Comparison of ENCODE assay signal across 8 cellular contexts in genomic region chr9:127899200-127899943, GRCh38. TPM values are rescaled to one million over a fixed set of nuclear protein-coding genes. Genes with fewer than 3 reads are reported as not detected.
DNase-seq lines count a peak whose midpoint lies in the region; ATAC-seq and TF ChIP-seq lines count a peak whose summit lies in the region.

ST6GALNAC6 (minus strand) TSS chr9:127899603; CDS start chr9:127897981, 1,622 bp downstream.

- H3K4me2 ChIP-seq in HCT116 (ENCODE audit: low read length), result peak within 1 kb of the TSS; percentile 94

- peak within 1 kb of the TSS; percentile 92 for H3K27ac ChIP-seq in HCT116 (ENCODE audit: low read depth, low read length)
- peak within 1 kb of the TSS; percentile 83 for H3K27ac ChIP-seq in layer of hippocampus (ENCODE audit: low read depth, low read length)

- intact Hi-C loops in HCT116 (cut with micrococcal nuclease), result no loop called here

- peak; percentile 84 for DNase-seq in GM12865 (ENCODE audit: low read depth)
- DNase-seq in HCT116 (ENCODE audit: low read depth, low spot score), result no peak
- peak; percentile 46 for DNase-seq in NCI-H1105 treated with DMSO at 0.1 percent for 48 hours (lab: John Stamatoyannopoulos, UW)
- peak; percentile 69 to 72 for DNase-seq in activated CD4-positive, alpha-beta T cell treated with anti-CD3 and anti-CD28 coated beads for 4 hours
- DNase-seq in dedifferentiated amniotic fluid mesenchymal stem cell (ENCODE audit: extremely low spot score), result peak; percentile 47
- peak; percentile 26 to 63 for DNase-seq in stimulated activated CD4-positive, alpha-beta T cell treated with anti-CD3 and anti-CD28 coated beads, Interleukin-1b, Interleukin-23, amount 100 ng/mL, for 1 hour (ENCODE audit: low read depth in 2 of 2)
- DNase-seq in OCI-M2 (lab: John Stamatoyannopoulos, UW; ENCODE audit: unreplicated experiment), result no peak

- H3K4me1 ChIP-seq in HCT116 (ENCODE audit: control insufficient read depth in 1 of 2, insufficient read depth in 2 of 2, low read length in 2 of 2), result peaks cover 36 to 55% of the 10 kb centered on the region in 2 experiments

- POLR2A ChIA-PET in HCT116 (lab: Charles Lee), result interaction anchor here (1.4 to 2.2 kb wide), 2 partner anchors 10 to 20 kb away, joined by 3 to 6 read pairs; no protein-coding TSS in a partner anchor

- no peaks in the 10 kb centered on the region for H3K27me3 ChIP-seq in HCT116 (ENCODE audit: insufficient read depth, low read length)
- no peaks in the 10 kb centered on the region for H3K27me3 ChIP-seq in layer of hippocampus (ENCODE audit: control insufficient read depth, insufficient read depth, low read length)

- peak; percentile 84 for ATAC-seq in HCT116

- CTCF ChIA-PET in HCT116 (lab: Charles Lee), result interaction anchor here (0.6 kb wide), 1 partner anchor 29 kb away, joined by 4 read pairs; no protein-coding TSS in a partner anchor

- RAD21 ChIA-PET in HCT116 (lab: Charles Lee; ENCODE audit: low non-redundant PET in 1 of 2, low total read pairs in 2 of 2, uncharacterized antibody in 2 of 2, unreplicated experiment in 2 of 2), result no interaction called here

- peak within 1 kb of the TSS; percentile 90 for H3K9ac ChIP-seq in HCT116 (ENCODE audit: low read length)

- H2AFZ ChIP-seq in HCT116 (ENCODE audit: low read depth, low read length, poor library complexity, severe bottlenecking), result no peak within 1 kb of the TSS

- peak within 1 kb of the TSS; percentile 92 for H3K4me3 ChIP-seq in GM12865 (ENCODE audit: low read depth, low read length)
- peak within 1 kb of the TSS; percentile 89 to 93 for H3K4me3 ChIP-seq in HCT116 (replicated peaks in 1 of 2; ENCODE audit: low read depth in 1 of 2, low read length in 2 of 2)

- H3K79me2 ChIP-seq in HCT116 (ENCODE audit: insufficient read depth, low read length), result peaks cover 3% of the 10 kb centered on the region; the same call in 1 of the 2 replicates

- no peak for TF ChIP-seq RAD21 in HCT116 (IDR thresholded peaks at IDR 0.05; ENCODE audit: low read depth)

- no TSS peak for BruUV-seq in HCT116 (replicated peaks; lab: Mats Ljungman, UMichigan)

- no peak for TF ChIP-seq POLR2A in HCT116 (IDR thresholded peaks at IDR 0.05; ENCODE audit: borderline replicate concordance, extremely low read depth, insufficient read depth, insufficient read length)

- H3K36me3 ChIP-seq in HCT116 (ENCODE audit: control insufficient read depth in 1 of 2, insufficient read depth in 2 of 2, low read length in 2 of 2), result peaks cover 10 to 19% of the 10 kb centered on the region in 2 experiments

- TF ChIP-seq CTCF in GM12865 (IDR thresholded peaks at IDR 0.05; ENCODE audit: insufficient read depth, low read depth, low read length, missing control alignments) (no peak), HCT116 (IDR thresholded peaks at IDR 0.05 in 2 of 3, conservative IDR thresholded peaks at IDR 0.05 in 1 of 3; ENCODE audit: borderline replicate concordance in 1 of 3, insufficient read depth in 1 of 3, low read depth in 2 of 3, low read length in 2 of 3) (no peak)

- H3K9me2 ChIP-seq in HCT116 (ENCODE audit: insufficient read depth), result no peaks in the 10 kb centered on the region

- H4K20me1 ChIP-seq in HCT116 (ENCODE audit: insufficient read depth), result no peaks in the 10 kb centered on the region

- no peaks in the 10 kb centered on the region; a peak in 2 of 4 replicates for H3K9me3 ChIP-seq in HCT116 (ENCODE audit: control insufficient read depth in 1 of 2, insufficient read depth in 1 of 2, low read depth in 1 of 2, low read length in 2 of 2)

TF ChIP-seq in HCT116, 20 proteins besides CTCF, POLR2A, EP300 and RAD21:
- TF ChIP-seq FOSL1 (IDR thresholded peaks at IDR 0.05; ENCODE audit: low read depth) (no peak), POLR2AphosphoS5 (IDR thresholded peaks at IDR 0.05; ENCODE audit: low read depth, low read length) (peak; percentile 76), SIN3A (IDR thresholded peaks at IDR 0.05; ENCODE audit: low read depth) (no peak), SP1 (IDR thresholded peaks at IDR 0.05; ENCODE audit: low read depth) (no peak), MAX (IDR thresholded peaks at IDR 0.05) (no peak), ZNF274 (IDR thresholded peaks at IDR 0.05; ENCODE audit: low read depth, low read length) (no peak), CEBPB (IDR thresholded peaks at IDR 0.05; ENCODE audit: low read depth) (no peak), EZH2phosphoT487 (IDR thresholded peaks at IDR 0.05; ENCODE audit: borderline replicate concordance) (no peak), REST (IDR thresholded peaks at IDR 0.05; ENCODE audit: low read depth) (no peak), CBX3 (IDR thresholded peaks at IDR 0.05; ENCODE audit: low read depth) (no peak), EZH2 (IDR thresholded peaks at IDR 0.05) (no peak), EGR1 (IDR thresholded peaks at IDR 0.05; ENCODE audit: low read depth) (0 out of 2 replicates have a peak, but pooled peaks have one; percentile 34), JUND (IDR thresholded peaks at IDR 0.05) (no peak), ZFX (IDR thresholded peaks at IDR 0.05) (peak; percentile 74; the same call in 1 of the 2 replicates)

RNA-seq across cellular contexts. Expression of gene ST6GALNAC6, which starts in this region (rescaled TPM):
- total RNA-seq in HCT116 (2021; ENCODE audit: unreplicated experiment), result 24.5 TPM
- 22.9 and 25.0 TPM in 2 replicates for polyA plus RNA-seq in HCT116 (2012)

Comparison
In these comparisons a context has a peak if more than half of its experiments do, and no peak if none do; other contexts are left out.
1. DNase-seq: peak in GM12865 (single experiment), NCI-H1105 treated with DMSO at 0.1 percent for 48 hours (single experiment), activated CD4-positive, alpha-beta T cell treated with anti-CD3 and anti-CD28 coated beads for 4 hours (2 of 2), dedifferentiated amniotic fluid mesenchymal stem cell (single experiment) and stimulated activated CD4-positive, alpha-beta T cell treated with anti-CD3 and anti-CD28 coated beads, Interleukin-1b, Interleukin-23, amount 100 ng/mL, for 1 hour (2 of 2); none in HCT116 (single experiment) and OCI-M2 (single experiment).